8 cellular contexts compared by ENCODE assay signal in the genomic region with DNA sequence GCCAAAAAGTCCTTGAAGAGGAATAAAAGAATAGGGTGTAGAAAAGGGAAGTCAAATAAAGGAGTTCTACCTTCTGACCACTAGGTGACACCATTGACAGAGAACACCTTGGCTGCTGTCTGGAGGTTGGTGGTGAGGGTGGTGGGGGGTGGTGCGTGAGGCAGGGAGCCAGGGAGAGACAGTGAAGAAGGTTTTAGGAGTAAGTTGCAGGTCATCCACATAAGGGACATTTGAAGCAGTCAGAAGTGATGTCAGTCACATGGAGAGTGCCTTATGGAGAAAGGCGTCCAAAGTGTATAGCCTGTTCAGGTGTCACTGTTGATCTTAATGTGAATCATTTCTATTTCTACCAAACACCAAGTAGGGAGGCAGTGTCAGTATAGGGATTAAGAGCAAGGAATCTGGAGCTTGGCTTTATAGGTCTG.
DNase-seq lines count a peak whose midpoint lies in the region; ATAC-seq and TF ChIP-seq lines count a peak whose summit lies in the region.

No MANE protein-coding gene starts in this region.

- TF ChIP-seq CTCF in brain (conservative IDR thresholded peaks at IDR 0.05) (peak; percentile 53 to 79), left lung (IDR thresholded peaks at IDR 0.05) (peak; percentile 23 to 49)

- peaks cover 8% of the 10 kb centered on the region for H3K27me3 Mint-ChIP-seq in brain
- no peaks in the 10 kb centered on the region for H3K27me3 Mint-ChIP-seq in effector memory CD8-positive, alpha-beta T cell

- no peaks in the 10 kb centered on the region for H3K4me1 ChIP-seq in left lung

- H3K4me1 Mint-ChIP-seq in brain = no peaks in the 10 kb centered on the region
- H3K4me1 Mint-ChIP-seq in effector memory CD8-positive, alpha-beta T cell (ENCODE audit: low read depth in 2 of 2) = no peaks in the 10 kb centered on the region

- no peaks in the 10 kb centered on the region for H3K27me3 ChIP-seq in left lung

- peak; percentile 52 for ATAC-seq in HG02938 (IDR thresholded peaks at IDR 0.05; ENCODE audit: unreplicated experiment)
- ATAC-seq in left lung = peak; percentile 98
- ATAC-seq in effector memory CD8-positive, alpha-beta T cell (replicated peaks) = no peak

- H3K36me3 Mint-ChIP-seq in brain = no peaks in the 10 kb centered on the region
- H3K36me3 Mint-ChIP-seq in effector memory CD8-positive, alpha-beta T cell (ENCODE audit: insufficient read depth) = no peaks in the 10 kb centered on the region

- peak; percentile 2 for DNase-seq in stimulated activated CD4-positive, alpha-beta T cell treated with anti-CD3 and anti-CD28 coated beads, Interleukin-1b, Interleukin-23, amount 100 ng/mL, for 48 hours
- no peak for DNase-seq in stimulated activated CD4-positive, alpha-beta T cell treated with anti-CD3 and anti-CD28 coated beads, Interleukin-2, amount 100 ng/mL, for 48 hours
- DNase-seq in NCI-H460 (ENCODE audit: extremely low read depth, low read depth) (peak; percentile 24), left lung (peak in 1 of 2 donors; percentile 53), NCI-H510A treated with DMSO at 0.1 percent for 48 hours (lab: John Stamatoyannopoulos, UW) (no peak)
- no peak for DNase-seq in effector memory CD8-positive, alpha-beta T cell

- H3K27ac Mint-ChIP-seq in brain = no peak overlapping the region
- H3K27ac Mint-ChIP-seq in effector memory CD8-positive, alpha-beta T cell = no peak overlapping the region

- intact Hi-C loops in left lung (cut with DNase I) = no loop called here

- no peak overlapping the region for H3K4me3 ChIP-seq in left lung

- H3K4me3 Mint-ChIP-seq in brain = no peak overlapping the region
- no peak overlapping the region for H3K4me3 Mint-ChIP-seq in effector memory CD8-positive, alpha-beta T cell

- H3K36me3 ChIP-seq in left lung = no peaks in the 10 kb centered on the region

- H3K27ac ChIP-seq in left lung = no peak overlapping the region

- peaks cover 0 to 1% of the 10 kb centered on the region in 2 donors for H3K9me3 ChIP-seq in left lung

- peaks cover 0 to 3% (median 0%) of the 10 kb centered on the region in 5 experiments for H3K9me3 Mint-ChIP-seq in brain
- H3K9me3 Mint-ChIP-seq in effector memory CD8-positive, alpha-beta T cell = no peaks in the 10 kb centered on the region

Comparison
In these comparisons a context has a peak if more than half of its experiments do, and no peak if none do; other contexts are left out.
1. DNase-seq: peak in stimulated activated CD4-positive, alpha-beta T cell treated with anti-CD3 and anti-CD28 coated beads, Interleukin-1b, Interleukin-23, amount 100 ng/mL, for 48 hours (single experiment) and NCI-H460 (single experiment); none in stimulated activated CD4-positive, alpha-beta T cell treated with anti-CD3 and anti-CD28 coated beads, Interleukin-2, amount 100 ng/mL, for 48 hours (0 of 2), effector memory CD8-positive, alpha-beta T cell (0 of 3) and NCI-H510A treated with DMSO at 0.1 percent for 48 hours (single experiment).